In the genomic region with DNA sequence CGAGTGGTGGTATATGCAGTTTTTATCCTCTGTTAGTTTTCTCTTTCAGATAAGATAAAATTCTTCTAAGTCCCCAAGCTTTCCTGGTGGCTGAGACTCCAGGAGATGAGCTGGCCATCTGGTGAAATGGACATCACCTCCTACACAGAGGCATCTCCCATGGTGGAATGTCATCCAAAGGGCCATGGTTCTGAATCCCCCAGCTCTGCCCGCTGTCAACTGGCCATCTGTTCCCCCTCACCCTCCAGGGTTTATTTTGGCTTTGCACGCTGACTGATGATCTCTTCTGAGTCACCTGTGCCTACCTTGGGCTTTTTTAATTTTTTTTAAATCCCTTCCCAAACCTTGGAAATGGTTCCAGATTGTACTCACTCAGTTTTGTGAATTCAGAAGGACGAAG, we compare ENCODE assay signal across 26 cellular contexts. TPM values are rescaled to one million over a fixed set of nuclear protein-coding genes. Genes with fewer than 3 reads are reported as not detected.
"Had no signal": no experiment of that assay in that cellular context is flagged by ENCODE, and none has a peak within 500 bp of the region (broad histone marks: within the 10 kb centered on the region; RNA-seq: fewer than 3 reads in every experiment).

No MANE protein-coding gene starts in this region.

- H3K4me3 ChIP-seq: left ventricle myocardium inferior, lung, mucosa of descending colon, pancreas, prostate gland, skin epidermis, suprapubic skin, thoracic aorta, tibial artery, uterus had no signal

- H3K27me3 ChIP-seq: pancreas, suprapubic skin, uterus had no signal

- H3K27ac Mint-ChIP-seq: naive thymus-derived CD4-positive, alpha-beta T cell; natural killer cell treated with Interleukin-12 subunit alpha and Interleukin-12 subunit beta and Interleukin-15 and Interleukin-18, amount 100 ng/mL, for 72 hours; stimulated activated naive B cell treated with anti-CD40 and anti-IgM and Interleukin-4, amounts not matched to agents 10 μg/mL and 1 μg/mL and 100 μg/mL, for 72 hours; type B pancreatic cell had no signal

- H3K4me1 ChIP-seq: left ventricle myocardium inferior, pancreas, prostate gland, suprapubic skin, tibial artery, uterus had no signal

- H3K27ac ChIP-seq: left ventricle myocardium inferior, pancreas, prostate gland, skin epidermis, suprapubic skin, thoracic aorta, tibial artery, uterus had no signal

- H3K9me3 Mint-ChIP-seq: natural killer cell treated with Interleukin-12 subunit alpha and Interleukin-12 subunit beta and Interleukin-15 and Interleukin-18, amount 100 ng/mL, for 72 hours; stimulated activated naive B cell treated with anti-CD40 and anti-IgM and Interleukin-4, amounts not matched to agents 10 μg/mL and 1 μg/mL and 100 μg/mL, for 72 hours; type B pancreatic cell had no signal

- H3K36me3 Mint-ChIP-seq: naive thymus-derived CD4-positive, alpha-beta T cell; natural killer cell treated with Interleukin-12 subunit alpha and Interleukin-12 subunit beta and Interleukin-15 and Interleukin-18, amount 100 ng/mL, for 72 hours; stimulated activated naive B cell treated with anti-CD40 and anti-IgM and Interleukin-4, amounts not matched to agents 10 μg/mL and 1 μg/mL and 100 μg/mL, for 72 hours; type B pancreatic cell had no signal

- H3K4me3 Mint-ChIP-seq: naive thymus-derived CD4-positive, alpha-beta T cell; natural killer cell treated with Interleukin-12 subunit alpha and Interleukin-12 subunit beta and Interleukin-15 and Interleukin-18, amount 100 ng/mL, for 72 hours; stimulated activated naive B cell treated with anti-CD40 and anti-IgM and Interleukin-4, amounts not matched to agents 10 μg/mL and 1 μg/mL and 100 μg/mL, for 72 hours; type B pancreatic cell had no signal

- H3K36me3 ChIP-seq: left ventricle myocardium inferior, pancreas, prostate gland, suprapubic skin, thoracic aorta, tibial artery, uterus had no signal

- DNase-seq: islet precursor cell; left ventricle myocardium inferior; mesendoderm; midbrain; mucosa of descending colon; naive thymus-derived CD4-positive, alpha-beta T cell; pancreas; posterior cingulate gyrus; retina; right cardiac atrium; stimulated activated CD4-positive, alpha-beta T cell treated with anti-CD3 and anti-CD28 coated beads, Interleukin-12 subunit alpha, Interleukin-12 subunit beta, amount 100 ng/mL, for 4 hours; stimulated activated CD4-positive, alpha-beta T cell treated with anti-CD3 and anti-CD28 coated beads, Interleukin-15, amount 100 ng/mL, for 24 hours; stimulated activated CD4-positive, alpha-beta T cell treated with anti-CD3 and anti-CD28 coated beads, Interleukin-2, amount 100 ng/mL, for 24 hours; stimulated activated CD4-positive, alpha-beta T cell treated with anti-CD3 and anti-CD28 coated beads, Interleukin-4, amount 100 ng/mL, for 1 hour; stimulated activated naive B cell treated with anti-CD40 and anti-IgM and Interleukin-4, amounts not matched to agents 10 μg/mL and 1 μg/mL and 100 μg/mL, for 72 hours; stimulated activated naive CD8-positive, alpha-beta T cell treated with anti-CD3 and anti-CD28 coated beads, Interleukin-15, Interleukin-2, amounts not matched to agents 100 U/mL and 50 U/mL, for 24 hours; tibial artery; uterus had no signal

- H3K4me1 Mint-ChIP-seq: naive thymus-derived CD4-positive, alpha-beta T cell had no signal

- H3K9me3 ChIP-seq: left ventricle myocardium inferior, mucosa of descending colon, pancreas, prostate gland, suprapubic skin, thoracic aorta, tibial artery, uterus had no signal

- ATAC-seq: mucosa of descending colon; naive thymus-derived CD4-positive, alpha-beta T cell; natural killer cell treated with Interleukin-12 subunit alpha and Interleukin-12 subunit beta and Interleukin-15 and Interleukin-18, amount 100 ng/mL, for 72 hours; pancreas; right cardiac atrium; sciatic nerve; stimulated activated naive B cell treated with anti-CD40 and anti-IgM and Interleukin-4, amounts not matched to agents 10 μg/mL and 1 μg/mL and 100 μg/mL, for 72 hours; stimulated activated naive CD8-positive, alpha-beta T cell treated with anti-CD3 and anti-CD28 coated beads, Interleukin-15, Interleukin-2, amounts not matched to agents 100 U/mL and 50 U/mL, for 24 hours had no signal

RNA-seq across cellular contexts. Expression of gene KIAA1549L, which starts 23.5 kb away (rescaled TPM):
- total RNA-seq: naive thymus-derived CD4-positive, alpha-beta T cell; natural killer cell treated with Interleukin-12 subunit alpha and Interleukin-12 subunit beta and Interleukin-15 and Interleukin-18, amount 100 ng/mL, for 72 hours had no signal
- polyA plus RNA-seq: naive thymus-derived CD4-positive, alpha-beta T cell had no signal
